In the genomic region with DNA sequence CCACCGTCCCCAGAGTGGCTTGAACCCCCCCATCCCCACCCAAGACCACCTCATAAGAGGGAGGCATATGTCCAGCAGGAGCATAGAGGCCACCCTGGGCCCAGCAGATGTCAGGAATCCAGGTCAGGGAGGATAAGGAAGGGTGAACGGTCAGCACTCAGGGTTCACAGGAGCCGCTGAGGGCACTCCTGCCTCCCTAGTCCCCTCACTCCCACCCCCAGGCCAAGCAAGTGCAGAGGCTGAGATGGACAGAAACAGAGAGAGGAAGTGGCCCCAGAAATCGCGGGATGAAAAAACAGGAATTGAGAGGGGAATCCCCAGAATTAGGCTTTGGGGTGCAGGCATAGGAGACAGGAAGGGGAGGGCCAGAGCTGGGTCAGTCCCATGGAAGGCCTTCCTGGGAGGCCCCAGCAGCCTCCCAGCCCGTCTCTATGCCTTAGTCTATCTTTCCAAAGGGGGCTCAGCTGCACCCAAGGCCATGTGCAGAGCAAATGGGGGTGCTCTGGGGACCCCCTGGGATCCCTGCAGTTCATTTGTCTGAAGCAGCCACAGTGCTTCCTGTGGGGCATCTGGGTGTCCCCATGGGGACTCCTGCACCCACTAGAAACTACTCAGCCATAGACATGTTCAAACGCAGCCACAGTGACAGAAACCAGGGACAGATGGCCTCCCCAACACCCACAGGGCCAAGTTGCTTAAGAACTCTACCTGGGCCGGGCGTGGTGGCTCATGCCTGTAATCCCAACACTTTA, we compare ENCODE assay signal across 9 cellular contexts. TPM values are rescaled to one million over a fixed set of nuclear protein-coding genes. Genes with fewer than 3 reads are reported as not detected.
DNase-seq lines count a peak whose midpoint lies in the region; ATAC-seq and TF ChIP-seq lines count a peak whose summit lies in the region.
"Had no signal": no experiment of that assay in that cellular context is flagged by ENCODE, and none has a peak within 500 bp of the region (broad histone marks: within the 10 kb centered on the region; RNA-seq: fewer than 3 reads in every experiment).

No MANE protein-coding gene starts in this region.

- peaks cover 10% of the 10 kb centered on the region for H3K9me1 ChIP-seq in IMR-90 (ENCODE audit: insufficient read depth, low read length)

- peak overlapping the region; percentile 56; the same call in 1 of the 2 replicates for H4K5ac ChIP-seq in IMR-90 (ENCODE audit: low read depth, low read length)

- peaks cover 23% of the 10 kb centered on the region for H3K36me3 ChIP-seq in IMR-90 (ENCODE audit: control insufficient read depth, insufficient read depth, low read length)

- intact Hi-C loops in Calu3 (cut with micrococcal nuclease; ENCODE audit: unreplicated experiment) (loop anchor here (5.0 kb wide), 2 partner anchors 199 to 266 kb away; no protein-coding TSS in a partner anchor), IMR-90 (cut with micrococcal nuclease) (loop anchor here (2.0 to 5.0 kb wide), 3 partner anchors 53 to 136 kb away; a partner anchor contains a TSS)

- H3K79me1 ChIP-seq in IMR-90 (ENCODE audit: low read depth in 1 of 2, low read length in 2 of 2): peaks cover 16 to 59% of the 10 kb centered on the region in 2 experiments

- H3K9me3 Mint-ChIP-seq in Calu3 (ENCODE audit: low read depth, unreplicated experiment) (no peaks in the 10 kb centered on the region), neural crest cell (no peaks in the 10 kb centered on the region)

- peak overlapping the region; percentile 93 for H2AK5ac ChIP-seq in IMR-90 (ENCODE audit: low read depth, low read length)

- no peaks in the 10 kb centered on the region for H3K27me3 ChIP-seq in IMR-90 (ENCODE audit: control insufficient read depth, insufficient read depth, low read length)

- peak overlapping the region; percentile 74 for H3K4me3 ChIP-seq in IMR-90 (ENCODE audit: insufficient read depth, low read depth, low read length)

- H3K36me3 Mint-ChIP-seq in Calu3 (ENCODE audit: insufficient read depth, unreplicated experiment) (peaks cover 54% of the 10 kb centered on the region), neural crest cell (ENCODE audit: low read depth) (peaks cover 3% of the 10 kb centered on the region)

- peak overlapping the region; percentile 84 for H4K91ac ChIP-seq in IMR-90 (ENCODE audit: insufficient read depth, low read depth, low read length)

- H3K4ac ChIP-seq in IMR-90 (ENCODE audit: low read depth, low read length): peak overlapping the region; percentile 89

- H3K4me3 Mint-ChIP-seq in Calu3 (ENCODE audit: low read depth, unreplicated experiment) (peak overlapping the region; percentile 78), neural crest cell (peak overlapping the region; percentile 83)

- BruUV-seq in Calu3 (replicated peaks; lab: Mats Ljungman, UMichigan) (TSS peak; percentile 30), IMR-90 (replicated peaks; lab: Mats Ljungman, UMichigan) (no TSS peak)

- peaks cover 4% of the 10 kb centered on the region; the same call in 1 of the 2 replicates for H3K9me3 ChIP-seq in IMR-90 (ENCODE audit: control insufficient read depth, insufficient read depth, low read length)

- H3K27ac Mint-ChIP-seq in Calu3 (ENCODE audit: unreplicated experiment) (no peak overlapping the region), neural crest cell (ENCODE audit: unreplicated experiment) (peak overlapping the region; percentile 86)

- 0 out of 2 replicates have a peak overlapping the region, but pooled peaks have one; percentile 18 for H2BK120ac ChIP-seq in IMR-90 (ENCODE audit: low read depth, low read length)

- WGBS in IMR-90 (ENCODE audit: extremely low coverage in 2 of 2, insufficient read length in 1 of 2), 2 experiments: no CpG with 5 or more reads among the region's 9 CpGs

- H3K27me3 Mint-ChIP-seq in Calu3 (ENCODE audit: unreplicated experiment) (no peaks in the 10 kb centered on the region), neural crest cell (ENCODE audit: low read depth) (peaks cover 2% of the 10 kb centered on the region)

- H3K27ac ChIP-seq in IMR-90 (ENCODE audit: insufficient read depth, low read length) (peak overlapping the region; percentile 76; the same call in 1 of the 2 replicates), caudate nucleus (ENCODE audit: low read depth, low read length) (peak overlapping the region; percentile 36)

- CTCF ChIA-PET in Calu3 (lab: Charles Lee): no interaction called here
- CTCF ChIA-PET in IMR-90 (lab: Yijun Ruan, JAX): no interaction called here

- H3K9ac ChIP-seq in IMR-90 (ENCODE audit: low read depth, low read length): peak overlapping the region; percentile 58

- H2BK20ac ChIP-seq in IMR-90 (ENCODE audit: low read depth, low read length): no peak overlapping the region

- H2AFZ ChIP-seq in IMR-90 (replicated peaks; ENCODE audit: low read length, poor library complexity): peak overlapping the region; percentile 88

- no peak overlapping the region for H3K56ac ChIP-seq in IMR-90 (ENCODE audit: extremely low read depth, insufficient read depth, low read length)

- TF ChIP-seq POLR2A in IMR-90 (IDR thresholded peaks at IDR 0.05; ENCODE audit: low read depth, low read length): no peak

- H3K14ac ChIP-seq in IMR-90 (replicated peaks; ENCODE audit: low read depth, low read length): peak overlapping the region; percentile 48

- H4K8ac ChIP-seq in IMR-90 (ENCODE audit: low read depth in 2 of 2, low read length in 2 of 2): peak overlapping the region; percentile 34 to 57; a peak in 1 of 4 replicates

- TF ChIP-seq RAD21 in IMR-90 (IDR thresholded peaks at IDR 0.05; ENCODE audit: low read length): no peak

- TF ChIP-seq CTCF in Calu3 (IDR thresholded peaks at IDR 0.05; ENCODE audit: unreplicated experiment) (no peak), IMR-90 (conservative IDR thresholded peaks at IDR 0.05; ENCODE audit: low read depth, low read length) (no peak), neural crest cell (conservative IDR thresholded peaks at IDR 0.05) (no peak)

- peak overlapping the region; percentile 58; the same call in 1 of the 2 replicates for H3K23ac ChIP-seq in IMR-90 (ENCODE audit: low read depth, low read length)

- H2BK5ac ChIP-seq in IMR-90 (ENCODE audit: low read depth, low read length, poor library complexity, severe bottlenecking): peak overlapping the region; percentile 2

- H2BK15ac ChIP-seq in IMR-90 (ENCODE audit: low read depth, low read length): no peak overlapping the region

- peak overlapping the region; percentile 94 for H2AK9ac ChIP-seq in IMR-90 (replicated peaks; ENCODE audit: low read depth, low read length, poor library complexity)

- 0 out of 2 replicates have a peak overlapping the region, but pooled peaks have one; percentile 5 for H3K18ac ChIP-seq in IMR-90 (ENCODE audit: low read depth, low read length)

- ATAC-seq in GM19438 (IDR thresholded peaks at IDR 0.05; ENCODE audit: low read depth, unreplicated experiment): peak; percentile 49
- no peak for ATAC-seq in IMR-90 (ENCODE audit: low read depth)
- no peak for ATAC-seq in HG03439 (IDR thresholded peaks at IDR 0.05; ENCODE audit: unreplicated experiment)

- H3K4me1 Mint-ChIP-seq in Calu3 (ENCODE audit: low read depth, unreplicated experiment) (peaks cover 31% of the 10 kb centered on the region), neural crest cell (peaks cover 30% of the 10 kb centered on the region)

- H3K4me1 ChIP-seq in IMR-90 (ENCODE audit: control insufficient read depth, insufficient read depth, low read length): peaks cover 21% of the 10 kb centered on the region

- dilution Hi-C loops in IMR-90 (cut with HindIII; ENCODE audit: low sequenced_read_pairs, unreplicated experiment): no loop called here

- peak overlapping the region; percentile 81 for H3K4me2 ChIP-seq in IMR-90 (ENCODE audit: low read depth, low read length)

- in situ Hi-C loops in IMR-90 (cut with MboI; ENCODE audit: low sequenced_read_pairs): no loop called here

- H4K20me1 ChIP-seq in IMR-90 (ENCODE audit: insufficient read depth, low read length): peaks cover 17% of the 10 kb centered on the region

- no peak for DNase-seq in Calu3
- DNase-seq in IMR-90: no peak
- no peak for DNase-seq in caudate nucleus (lab: John Stamatoyannopoulos, UW)
- no peak for DNase-seq in neural crest cell (ENCODE audit: low read depth, low spot score)
- DNase-seq in KG1 (lab: John Stamatoyannopoulos, UW): no peak
- DNase-seq in NCI-H1417 (lab: John Stamatoyannopoulos, UW): no peak

- POLR2A ChIA-PET in IMR-90 (lab: Charles Lee; ENCODE audit: unreplicated experiment): no interaction called here

TF ChIP-seq in IMR-90, 13 proteins besides CTCF, POLR2A, EP300 and RAD21 (continues in another document):
- no peak for TF ChIP-seq CHD1 (IDR thresholded peaks at IDR 0.05; ENCODE audit: low read depth, low read length)
- TF ChIP-seq MAZ (IDR thresholded peaks at IDR 0.05; ENCODE audit: borderline replicate concordance, low read depth, low read length): no peak
- no peak for TF ChIP-seq BHLHE40 (IDR thresholded peaks at IDR 0.05; ENCODE audit: low read depth, low read length)
- TF ChIP-seq MXI1 (IDR thresholded peaks at IDR 0.05; ENCODE audit: borderline replicate concordance, low read depth, low read length): no peak
- no peak for TF ChIP-seq FOS (IDR thresholded peaks at IDR 0.05; ENCODE audit: low read depth, low read length)

RNA-seq across cellular contexts. Expression of a gene that starts 1.7 kb away (rescaled TPM):
- total RNA-seq in Calu3 (2022): 18.4 and 33.6 TPM in 2 replicates
- total RNA-seq in IMR-90 (2012; rRNA removed): 4.5 and 4.7 TPM in 2 replicates
- 34.6 and 35.5 TPM in 2 replicates for polyA plus RNA-seq in IMR-90 (2012; rRNA removed)
- polyA plus RNA-seq in IMR-90 (2012; cell fraction: cytosol; rRNA removed): 14.5 and 50.4 TPM in 2 replicates
- polyA plus RNA-seq in IMR-90 (2012; cell fraction: nucleus; rRNA removed; ENCODE audit: low replicate concordance): 32.0 and 33.9 TPM in 2 replicates
- 89.2 and 91.6 TPM in 2 replicates for total RNA-seq in neural crest cell

RNA-seq across cellular contexts. Expression of a gene that starts 26.9 kb away (rescaled TPM):
- total RNA-seq in Calu3 (2022) (0.92 and 0.95 TPM in 2 replicates), IMR-90 (2012; rRNA removed) (not detected in 2 replicates), neural crest cell (0.54 and 0.75 TPM in 2 replicates)
- polyA plus RNA-seq in IMR-90 (2012; rRNA removed): not detected in 2 replicates
- polyA plus RNA-seq in IMR-90 (2012; cell fraction: cytosol; rRNA removed): not detected in 2 replicates
- 0.10 and 0.12 TPM in 2 replicates for polyA plus RNA-seq in IMR-90 (2012; cell fraction: nucleus; rRNA removed; ENCODE audit: low replicate concordance)
- total RNA-seq: SK-MEL-5 had no signal

RNA-seq across cellular contexts. Expression of a gene that starts 39.9 kb away (rescaled TPM):
- 48.4 and 72.1 TPM in 2 replicates for total RNA-seq in Calu3 (2022)
- total RNA-seq in IMR-90 (2012; rRNA removed): 0.54 and 1.7 TPM in 2 replicates
- 1.8 and 2.1 TPM in 2 replicates for polyA plus RNA-seq in IMR-90 (2012; rRNA removed)
- 0.40 and 1.2 TPM in 2 replicates for polyA plus RNA-seq in IMR-90 (2012; cell fraction: cytosol; rRNA removed)
- 0.95 and 0.96 TPM in 2 replicates for polyA plus RNA-seq in IMR-90 (2012; cell fraction: nucleus; rRNA removed; ENCODE audit: low replicate concordance)
- 17.1 and 18.4 TPM in 2 replicates for total RNA-seq in neural crest cell

RNA-seq across cellular contexts. Expression of a gene that starts 53.8 kb away (rescaled TPM):
- 217 and 293 TPM in 2 replicates for total RNA-seq in Calu3 (2022)
- total RNA-seq in IMR-90 (2012; rRNA removed): 60.8 and 66.7 TPM in 2 replicates
- 92.2 and 102 TPM in 2 replicates for polyA plus RNA-seq in IMR-90 (2012; rRNA removed)
- polyA plus RNA-seq in IMR-90 (2012; cell fraction: cytosol; rRNA removed): 87.1 and 119 TPM in 2 replicates
- polyA plus RNA-seq in IMR-90 (2012; cell fraction: nucleus; rRNA removed; ENCODE audit: low replicate concordance): 15.6 and 33.4 TPM in 2 replicates
- 48.8 and 51.2 TPM in 2 replicates for total RNA-seq in neural crest cell

RNA-seq across cellular contexts. Expression of a gene that starts 56.3 kb away (rescaled TPM):
- 53.2 and 56.6 TPM in 2 replicates for total RNA-seq in Calu3 (2022)
- 16.5 and 20.0 TPM in 2 replicates for total RNA-seq in IMR-90 (2012; rRNA removed)
- 12.6 and 14.7 TPM in 2 replicates for polyA plus RNA-seq in IMR-90 (2012; rRNA removed)
- 8.9 and 10.2 TPM in 2 replicates for polyA plus RNA-seq in IMR-90 (2012; cell fraction: cytosol; rRNA removed)
- 19.2 and 37.2 TPM in 2 replicates for polyA plus RNA-seq in IMR-90 (2012; cell fraction: nucleus; rRNA removed; ENCODE audit: low replicate concordance)
- total RNA-seq in neural crest cell: 12.6 and 16.3 TPM in 2 replicates
